8 cellular contexts compared by ENCODE assay signal in genomic region chr22:28882878-28883656, GRCh38. TPM values are rescaled to one million over a fixed set of nuclear protein-coding genes. Genes with fewer than 3 reads are reported as not detected.
A peak's percentile ranks its signal among the peaks of the same experiment; 100 is the strongest.
DNase-seq lines count a peak whose midpoint lies in the region; ATAC-seq lines count a peak whose summit lies in the region.

ZNRF3 (plus strand) TSS chr22:28883572; CDS start chr22:28883767, 195 bp downstream.

- H3K9ac ChIP-seq in NT2/D1 (ENCODE audit: insufficient read length, low read depth) (peak within 1 kb of the TSS; percentile 88), endocrine pancreas (ENCODE audit: control insufficient read depth, insufficient read depth, low read length) (peak within 1 kb of the TSS; percentile 8), mesendoderm (ENCODE audit: low read length) (peak within 1 kb of the TSS; percentile 83)

- peak within 1 kb of the TSS; percentile 83 for H3K27ac ChIP-seq in mesendoderm (ENCODE audit: low read depth, low read length)

- no peak within 1 kb of the TSS for H2AK5ac ChIP-seq in mesendoderm (ENCODE audit: low read length)

- H3K4me3 ChIP-seq in NT2/D1 (ENCODE audit: insufficient read length, low read depth): peak within 1 kb of the TSS; percentile 71
- H3K4me3 ChIP-seq in endocrine pancreas (ENCODE audit: control insufficient read depth, insufficient read depth, low read length): no peak within 1 kb of the TSS
- peak within 1 kb of the TSS; percentile 73 for H3K4me3 ChIP-seq in mesendoderm (ENCODE audit: low read length)

- H3K9me3 ChIP-seq in NT2/D1 (ENCODE audit: insufficient read depth, low read length) (no peaks in the 10 kb centered on the region), endocrine pancreas (ENCODE audit: control insufficient read depth, low read length) (no peaks in the 10 kb centered on the region)

- H4K5ac ChIP-seq in mesendoderm (ENCODE audit: low read length): no peak within 1 kb of the TSS

- H3K4ac ChIP-seq in mesendoderm (ENCODE audit: low read depth, low read length): peak within 1 kb of the TSS; percentile 76

- peak within 1 kb of the TSS; percentile 98 for H3K18ac ChIP-seq in mesendoderm (ENCODE audit: low read length)

- no peak within 1 kb of the TSS for H3K23ac ChIP-seq in mesendoderm (ENCODE audit: low read length)

- no CpG with 5 or more reads among the region's 85 CpGs for WGBS in mesendoderm (ENCODE audit: extremely low coverage, insufficient coverage, low lambda C conversion rate)

- DNase-seq in A172 (ENCODE audit: low spot score) (peak; percentile 51), HT-29 (ENCODE audit: low spot score) (peak; percentile 98), NT2/D1 (ENCODE audit: low read depth, low spot score) (peak; percentile 75), mesendoderm (peak; percentile 94)
- peak; percentile 87 for DNase-seq in activated CD8-positive, alpha-beta memory T cell treated with anti-CD3 and anti-CD28 coated beads, Interleukin-2, amount 50 U/mL, for 4 hours
- peak; percentile 83 to 89 (median 89) for DNase-seq in stimulated activated CD4-positive, alpha-beta T cell treated with anti-CD3 and anti-CD28 coated beads, TNF-alpha, amount 100 ng/mL, for 48 hours (ENCODE audit: low read depth in 3 of 3)

- no peak within 1 kb of the TSS for H4K8ac ChIP-seq in mesendoderm (ENCODE audit: low read depth, low read length)

- H3K36me3 ChIP-seq in NT2/D1 (ENCODE audit: insufficient read depth, insufficient read length, low read length) (no peaks in the 10 kb centered on the region), endocrine pancreas (ENCODE audit: control insufficient read depth, insufficient read depth, low read length) (no peaks in the 10 kb centered on the region), mesendoderm (ENCODE audit: control insufficient read depth, insufficient read depth, low read length) (no peaks in the 10 kb centered on the region)

- peak within 1 kb of the TSS; percentile 96 for H3K4me2 ChIP-seq in mesendoderm (ENCODE audit: low read length)

- H3K4me1 ChIP-seq in NT2/D1 (ENCODE audit: insufficient read depth, insufficient read length): no peaks in the 10 kb centered on the region
- peaks cover 8% of the 10 kb centered on the region for H3K4me1 ChIP-seq in endocrine pancreas (ENCODE audit: control insufficient read depth, insufficient read depth, low read length)
- H3K4me1 ChIP-seq in mesendoderm (ENCODE audit: control insufficient read depth, low read depth, low read length): peaks cover 5% of the 10 kb centered on the region

- H3K56ac ChIP-seq in mesendoderm (ENCODE audit: low read length): peak within 1 kb of the TSS; percentile 97

- ATAC-seq in GM19023 (IDR thresholded peaks at IDR 0.05; ENCODE audit: unreplicated experiment): peak; percentile 60

- peaks cover 31% of the 10 kb centered on the region for H3K79me2 ChIP-seq in mesendoderm (ENCODE audit: control insufficient read depth, insufficient read depth, low read length)

- H3K79me1 ChIP-seq in mesendoderm (ENCODE audit: low read length): peaks cover 9% of the 10 kb centered on the region

- H2BK120ac ChIP-seq in mesendoderm (ENCODE audit: low read depth, low read length): peak within 1 kb of the TSS; percentile 75

- no peak within 1 kb of the TSS for H2BK15ac ChIP-seq in mesendoderm (replicated peaks; ENCODE audit: low read depth)

- H2BK5ac ChIP-seq in mesendoderm (ENCODE audit: low read length): no peak within 1 kb of the TSS

- H3K27me3 ChIP-seq in NT2/D1 (ENCODE audit: insufficient read depth, insufficient read length) (no peaks in the 10 kb centered on the region), endocrine pancreas (ENCODE audit: control insufficient read depth, insufficient read depth, low read length) (no peaks in the 10 kb centered on the region), mesendoderm (ENCODE audit: insufficient read depth, low read length, poor library complexity) (no peaks in the 10 kb centered on the region)

RNA-seq across cellular contexts. Expression of gene ZNRF3, which starts in this region (rescaled TPM):
- total RNA-seq in A172 (2014; rRNA removed; shearing (Covaris generic)): 3.0 and 3.8 TPM in 2 replicates
- total RNA-seq in HT-29 (2014; rRNA removed; shearing (Covaris generic)): 70.2 and 81.8 TPM in 2 replicates
- polyA plus RNA-seq in mesendoderm (2013, experiment 1 of 2): 12.2 TPM
- 11.9 TPM for polyA plus RNA-seq in mesendoderm (2013, experiment 2 of 2)

Comparison
In these comparisons a context has a peak if more than half of its experiments do, and no peak if none do; other contexts are left out.
1. RNA of gene ZNRF3 (total RNA-seq): 70.2 to 81.8 TPM in HT-29; 3.0 to 3.8 TPM in A172; every median in the first group is over 10 times any median in the second.
2. H3K9ac ChIP-seq: peak in every context shown above with its lines; median percentile 88 in NT2/D1; 83 in mesendoderm; 8 in endocrine pancreas.
3. Peak in every context shown above with its lines, with median percentiles within 50 percentile points of each other: DNase-seq.